ENCODE assay signal across 2 cellular contexts in the genomic region with DNA sequence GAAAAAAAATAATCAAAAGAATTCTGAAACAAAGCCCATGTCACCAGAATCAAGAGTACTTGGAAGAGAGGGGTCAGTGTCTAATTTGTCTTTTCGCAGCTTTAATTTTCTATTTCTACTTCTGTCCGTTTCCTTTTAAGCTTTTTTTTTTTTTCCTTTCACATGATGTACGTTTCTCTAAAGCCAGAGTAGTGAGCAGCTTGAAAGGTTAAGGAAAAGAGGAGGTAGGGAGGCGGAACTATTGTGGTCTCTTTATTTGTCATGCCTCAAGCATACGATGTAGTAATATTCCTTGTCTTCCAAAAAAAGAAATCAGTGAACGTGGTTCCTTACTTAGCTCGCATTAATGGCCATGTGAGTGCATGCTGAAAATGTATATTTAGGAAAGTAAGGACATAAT.
TF ChIP-seq lines count a peak whose summit lies in the region.

No MANE protein-coding gene starts in this region.

TF ChIP-seq in SK-N-SH, 30 proteins besides CTCF, POLR2A, EP300 and RAD21 (continued from another document):
- TF ChIP-seq, protein P1, sequence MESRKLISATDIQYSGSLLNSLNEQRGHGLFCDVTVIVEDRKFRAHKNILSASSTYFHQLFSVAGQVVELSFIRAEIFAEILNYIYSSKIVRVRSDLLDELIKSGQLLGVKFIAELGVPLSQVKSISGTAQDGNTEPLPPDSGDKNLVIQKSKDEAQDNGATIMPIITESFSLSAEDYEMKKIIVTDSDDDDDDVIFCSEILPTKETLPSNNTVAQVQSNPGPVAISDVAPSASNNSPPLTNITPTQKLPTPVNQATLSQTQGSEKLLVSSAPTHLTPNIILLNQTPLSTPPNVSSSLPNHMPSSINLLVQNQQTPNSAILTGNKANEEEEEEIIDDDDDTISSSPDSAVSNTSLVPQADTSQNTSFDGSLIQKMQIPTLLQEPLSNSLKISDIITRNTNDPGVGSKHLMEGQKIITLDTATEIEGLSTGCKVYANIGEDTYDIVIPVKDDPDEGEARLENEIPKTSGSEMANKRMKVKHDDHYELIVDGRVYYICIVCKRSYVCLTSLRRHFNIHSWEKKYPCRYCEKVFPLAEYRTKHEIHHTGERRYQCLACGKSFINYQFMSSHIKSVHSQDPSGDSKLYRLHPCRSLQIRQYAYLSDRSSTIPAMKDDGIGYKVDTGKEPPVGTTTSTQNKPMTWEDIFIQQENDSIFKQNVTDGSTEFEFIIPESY (IDR thresholded peaks at IDR 0.05; ENCODE audit: borderline replicate concordance, low read depth), result no peak
- TF ChIP-seq RCOR1 (IDR thresholded peaks at IDR 0.05; ENCODE audit: low read length) (no peak), NFIC (IDR thresholded peaks at IDR 0.05; ENCODE audit: borderline replicate concordance) (no peak), JUND (IDR thresholded peaks at IDR 0.05) (no peak), TEAD4 (IDR thresholded peaks at IDR 0.05; ENCODE audit: borderline replicate concordance, insufficient read depth) (no peak), RFX5 (IDR thresholded peaks at IDR 0.05; ENCODE audit: low read length) (no peak), RXRA (IDR thresholded peaks at IDR 0.05; ENCODE audit: borderline replicate concordance, low read depth) (no peak), FOSL2 (IDR thresholded peaks at IDR 0.05; ENCODE audit: borderline replicate concordance, low read depth) (no peak), GATA2 (CRISPR knock-in tag; IDR thresholded peaks at IDR 0.05) (no peak), FOXM1 (IDR thresholded peaks at IDR 0.05; ENCODE audit: low read depth) (no peak), SIN3A (IDR thresholded peaks at IDR 0.05; ENCODE audit: borderline replicate concordance, low read depth, low read length) (no peak), POLR2AphosphoS5 (IDR thresholded peaks at IDR 0.05; ENCODE audit: low read depth, low read length) (no peak)
- TF ChIP-seq, protein P2, sequence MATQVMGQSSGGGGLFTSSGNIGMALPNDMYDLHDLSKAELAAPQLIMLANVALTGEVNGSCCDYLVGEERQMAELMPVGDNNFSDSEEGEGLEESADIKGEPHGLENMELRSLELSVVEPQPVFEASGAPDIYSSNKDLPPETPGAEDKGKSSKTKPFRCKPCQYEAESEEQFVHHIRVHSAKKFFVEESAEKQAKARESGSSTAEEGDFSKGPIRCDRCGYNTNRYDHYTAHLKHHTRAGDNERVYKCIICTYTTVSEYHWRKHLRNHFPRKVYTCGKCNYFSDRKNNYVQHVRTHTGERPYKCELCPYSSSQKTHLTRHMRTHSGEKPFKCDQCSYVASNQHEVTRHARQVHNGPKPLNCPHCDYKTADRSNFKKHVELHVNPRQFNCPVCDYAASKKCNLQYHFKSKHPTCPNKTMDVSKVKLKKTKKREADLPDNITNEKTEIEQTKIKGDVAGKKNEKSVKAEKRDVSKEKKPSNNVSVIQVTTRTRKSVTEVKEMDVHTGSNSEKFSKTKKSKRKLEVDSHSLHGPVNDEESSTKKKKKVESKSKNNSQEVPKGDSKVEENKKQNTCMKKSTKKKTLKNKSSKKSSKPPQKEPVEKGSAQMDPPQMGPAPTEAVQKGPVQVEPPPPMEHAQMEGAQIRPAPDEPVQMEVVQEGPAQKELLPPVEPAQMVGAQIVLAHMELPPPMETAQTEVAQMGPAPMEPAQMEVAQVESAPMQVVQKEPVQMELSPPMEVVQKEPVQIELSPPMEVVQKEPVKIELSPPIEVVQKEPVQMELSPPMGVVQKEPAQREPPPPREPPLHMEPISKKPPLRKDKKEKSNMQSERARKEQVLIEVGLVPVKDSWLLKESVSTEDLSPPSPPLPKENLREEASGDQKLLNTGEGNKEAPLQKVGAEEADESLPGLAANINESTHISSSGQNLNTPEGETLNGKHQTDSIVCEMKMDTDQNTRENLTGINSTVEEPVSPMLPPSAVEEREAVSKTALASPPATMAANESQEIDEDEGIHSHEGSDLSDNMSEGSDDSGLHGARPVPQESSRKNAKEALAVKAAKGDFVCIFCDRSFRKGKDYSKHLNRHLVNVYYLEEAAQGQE (IDR thresholded peaks at IDR 0.05; ENCODE audit: low read depth, low read length), result no peak

TF ChIP-seq in SK-N-SH treated with all-trans-retinoic acid at 6 μM for 48 hours, 23 proteins besides CTCF, POLR2A, EP300 and RAD21 (continued from another document):
- TF ChIP-seq ZFP30 (CRISPR knock-in tag; IDR thresholded peaks at IDR 0.05) (no peak), OSR1 (CRISPR knock-in tag; IDR thresholded peaks at IDR 0.05) (no peak), ARNTL (CRISPR knock-in tag; IDR thresholded peaks at IDR 0.05; ENCODE audit: borderline replicate concordance, low read depth) (no peak), ZFP3 (CRISPR knock-in tag; IDR thresholded peaks at IDR 0.05) (no peak)
- TF ChIP-seq, protein P3, sequence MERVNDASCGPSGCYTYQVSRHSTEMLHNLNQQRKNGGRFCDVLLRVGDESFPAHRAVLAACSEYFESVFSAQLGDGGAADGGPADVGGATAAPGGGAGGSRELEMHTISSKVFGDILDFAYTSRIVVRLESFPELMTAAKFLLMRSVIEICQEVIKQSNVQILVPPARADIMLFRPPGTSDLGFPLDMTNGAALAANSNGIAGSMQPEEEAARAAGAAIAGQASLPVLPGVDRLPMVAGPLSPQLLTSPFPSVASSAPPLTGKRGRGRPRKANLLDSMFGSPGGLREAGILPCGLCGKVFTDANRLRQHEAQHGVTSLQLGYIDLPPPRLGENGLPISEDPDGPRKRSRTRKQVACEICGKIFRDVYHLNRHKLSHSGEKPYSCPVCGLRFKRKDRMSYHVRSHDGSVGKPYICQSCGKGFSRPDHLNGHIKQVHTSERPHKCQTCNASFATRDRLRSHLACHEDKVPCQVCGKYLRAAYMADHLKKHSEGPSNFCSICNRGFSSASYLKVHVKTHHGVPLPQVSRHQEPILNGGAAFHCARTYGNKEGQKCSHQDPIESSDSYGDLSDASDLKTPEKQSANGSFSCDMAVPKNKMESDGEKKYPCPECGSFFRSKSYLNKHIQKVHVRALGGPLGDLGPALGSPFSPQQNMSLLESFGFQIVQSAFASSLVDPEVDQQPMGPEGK (CRISPR knock-in tag; IDR thresholded peaks at IDR 0.05; ENCODE audit: borderline replicate concordance), result no peak
- TF ChIP-seq, protein P4, sequence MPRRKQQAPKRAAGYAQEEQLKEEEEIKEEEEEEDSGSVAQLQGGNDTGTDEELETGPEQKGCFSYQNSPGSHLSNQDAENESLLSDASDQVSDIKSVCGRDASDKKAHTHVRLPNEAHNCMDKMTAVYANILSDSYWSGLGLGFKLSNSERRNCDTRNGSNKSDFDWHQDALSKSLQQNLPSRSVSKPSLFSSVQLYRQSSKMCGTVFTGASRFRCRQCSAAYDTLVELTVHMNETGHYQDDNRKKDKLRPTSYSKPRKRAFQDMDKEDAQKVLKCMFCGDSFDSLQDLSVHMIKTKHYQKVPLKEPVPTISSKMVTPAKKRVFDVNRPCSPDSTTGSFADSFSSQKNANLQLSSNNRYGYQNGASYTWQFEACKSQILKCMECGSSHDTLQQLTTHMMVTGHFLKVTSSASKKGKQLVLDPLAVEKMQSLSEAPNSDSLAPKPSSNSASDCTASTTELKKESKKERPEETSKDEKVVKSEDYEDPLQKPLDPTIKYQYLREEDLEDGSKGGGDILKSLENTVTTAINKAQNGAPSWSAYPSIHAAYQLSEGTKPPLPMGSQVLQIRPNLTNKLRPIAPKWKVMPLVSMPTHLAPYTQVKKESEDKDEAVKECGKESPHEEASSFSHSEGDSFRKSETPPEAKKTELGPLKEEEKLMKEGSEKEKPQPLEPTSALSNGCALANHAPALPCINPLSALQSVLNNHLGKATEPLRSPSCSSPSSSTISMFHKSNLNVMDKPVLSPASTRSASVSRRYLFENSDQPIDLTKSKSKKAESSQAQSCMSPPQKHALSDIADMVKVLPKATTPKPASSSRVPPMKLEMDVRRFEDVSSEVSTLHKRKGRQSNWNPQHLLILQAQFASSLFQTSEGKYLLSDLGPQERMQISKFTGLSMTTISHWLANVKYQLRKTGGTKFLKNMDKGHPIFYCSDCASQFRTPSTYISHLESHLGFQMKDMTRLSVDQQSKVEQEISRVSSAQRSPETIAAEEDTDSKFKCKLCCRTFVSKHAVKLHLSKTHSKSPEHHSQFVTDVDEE (CRISPR knock-in tag; IDR thresholded peaks at IDR 0.05), result no peak
